ENCODE assay signal across 2 cellular contexts in the genomic region with DNA sequence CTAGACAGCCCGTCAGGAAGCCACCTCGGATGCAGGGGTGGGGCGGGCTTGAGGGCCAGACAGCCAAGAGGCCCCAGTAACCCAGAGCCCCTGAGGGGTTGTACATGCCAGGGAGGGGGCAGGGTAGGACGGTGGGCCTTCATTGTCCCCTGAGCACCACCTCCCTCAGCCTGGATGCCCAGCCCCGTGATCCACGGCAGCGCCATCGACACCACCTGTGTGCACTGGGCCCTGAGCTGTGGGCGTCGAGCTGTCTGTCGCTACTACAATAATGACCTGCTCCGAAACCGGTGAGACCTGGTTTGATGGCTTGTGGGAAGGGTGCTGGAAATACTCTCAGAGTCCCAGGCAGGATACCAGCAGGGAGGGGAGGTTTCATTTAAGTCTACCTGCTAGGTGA.
TF ChIP-seq lines count a peak whose summit lies in the region.

No MANE protein-coding gene starts in this region.

TF ChIP-seq in H1, 55 proteins besides CTCF, POLR2A, EP300 and RAD21:
- no peak for TF ChIP-seq NRF1 (IDR thresholded peaks at IDR 0.05; ENCODE audit: low read depth, low read length)

TF ChIP-seq in liver, 16 proteins besides CTCF, POLR2A, EP300 and RAD21:
- TF ChIP-seq, protein P1, sequence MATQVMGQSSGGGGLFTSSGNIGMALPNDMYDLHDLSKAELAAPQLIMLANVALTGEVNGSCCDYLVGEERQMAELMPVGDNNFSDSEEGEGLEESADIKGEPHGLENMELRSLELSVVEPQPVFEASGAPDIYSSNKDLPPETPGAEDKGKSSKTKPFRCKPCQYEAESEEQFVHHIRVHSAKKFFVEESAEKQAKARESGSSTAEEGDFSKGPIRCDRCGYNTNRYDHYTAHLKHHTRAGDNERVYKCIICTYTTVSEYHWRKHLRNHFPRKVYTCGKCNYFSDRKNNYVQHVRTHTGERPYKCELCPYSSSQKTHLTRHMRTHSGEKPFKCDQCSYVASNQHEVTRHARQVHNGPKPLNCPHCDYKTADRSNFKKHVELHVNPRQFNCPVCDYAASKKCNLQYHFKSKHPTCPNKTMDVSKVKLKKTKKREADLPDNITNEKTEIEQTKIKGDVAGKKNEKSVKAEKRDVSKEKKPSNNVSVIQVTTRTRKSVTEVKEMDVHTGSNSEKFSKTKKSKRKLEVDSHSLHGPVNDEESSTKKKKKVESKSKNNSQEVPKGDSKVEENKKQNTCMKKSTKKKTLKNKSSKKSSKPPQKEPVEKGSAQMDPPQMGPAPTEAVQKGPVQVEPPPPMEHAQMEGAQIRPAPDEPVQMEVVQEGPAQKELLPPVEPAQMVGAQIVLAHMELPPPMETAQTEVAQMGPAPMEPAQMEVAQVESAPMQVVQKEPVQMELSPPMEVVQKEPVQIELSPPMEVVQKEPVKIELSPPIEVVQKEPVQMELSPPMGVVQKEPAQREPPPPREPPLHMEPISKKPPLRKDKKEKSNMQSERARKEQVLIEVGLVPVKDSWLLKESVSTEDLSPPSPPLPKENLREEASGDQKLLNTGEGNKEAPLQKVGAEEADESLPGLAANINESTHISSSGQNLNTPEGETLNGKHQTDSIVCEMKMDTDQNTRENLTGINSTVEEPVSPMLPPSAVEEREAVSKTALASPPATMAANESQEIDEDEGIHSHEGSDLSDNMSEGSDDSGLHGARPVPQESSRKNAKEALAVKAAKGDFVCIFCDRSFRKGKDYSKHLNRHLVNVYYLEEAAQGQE (IDR thresholded peaks at IDR 0.05): no peak
- TF ChIP-seq RXRA (IDR thresholded peaks at IDR 0.05) (no peak), FOXA2 (IDR thresholded peaks at IDR 0.05) (no peak), EGR1 (IDR thresholded peaks at IDR 0.05; ENCODE audit: low read depth in 2 of 2) (no peak), GABPA (IDR thresholded peaks at IDR 0.05 in 1 of 2, conservative IDR thresholded peaks at IDR 0.05 in 1 of 2) (no peak), FOXA1 (IDR thresholded peaks at IDR 0.05) (no peak), NR2F2 (IDR thresholded peaks at IDR 0.05) (no peak), HNF4G (IDR thresholded peaks at IDR 0.05) (no peak), TAF1 (conservative IDR thresholded peaks at IDR 0.05) (no peak)
- TF ChIP-seq, protein P2, sequence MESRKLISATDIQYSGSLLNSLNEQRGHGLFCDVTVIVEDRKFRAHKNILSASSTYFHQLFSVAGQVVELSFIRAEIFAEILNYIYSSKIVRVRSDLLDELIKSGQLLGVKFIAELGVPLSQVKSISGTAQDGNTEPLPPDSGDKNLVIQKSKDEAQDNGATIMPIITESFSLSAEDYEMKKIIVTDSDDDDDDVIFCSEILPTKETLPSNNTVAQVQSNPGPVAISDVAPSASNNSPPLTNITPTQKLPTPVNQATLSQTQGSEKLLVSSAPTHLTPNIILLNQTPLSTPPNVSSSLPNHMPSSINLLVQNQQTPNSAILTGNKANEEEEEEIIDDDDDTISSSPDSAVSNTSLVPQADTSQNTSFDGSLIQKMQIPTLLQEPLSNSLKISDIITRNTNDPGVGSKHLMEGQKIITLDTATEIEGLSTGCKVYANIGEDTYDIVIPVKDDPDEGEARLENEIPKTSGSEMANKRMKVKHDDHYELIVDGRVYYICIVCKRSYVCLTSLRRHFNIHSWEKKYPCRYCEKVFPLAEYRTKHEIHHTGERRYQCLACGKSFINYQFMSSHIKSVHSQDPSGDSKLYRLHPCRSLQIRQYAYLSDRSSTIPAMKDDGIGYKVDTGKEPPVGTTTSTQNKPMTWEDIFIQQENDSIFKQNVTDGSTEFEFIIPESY (IDR thresholded peaks at IDR 0.05): no peak
- TF ChIP-seq, protein P3, sequence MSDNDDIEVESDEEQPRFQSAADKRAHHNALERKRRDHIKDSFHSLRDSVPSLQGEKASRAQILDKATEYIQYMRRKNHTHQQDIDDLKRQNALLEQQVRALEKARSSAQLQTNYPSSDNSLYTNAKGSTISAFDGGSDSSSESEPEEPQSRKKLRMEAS (IDR thresholded peaks at IDR 0.05): no peak
